ENCODE assay signal across 10 cellular contexts in genomic region chr12:48934312-48934706, GRCh38. TPM values are rescaled to one million over a fixed set of nuclear protein-coding genes. Genes with fewer than 3 reads are reported as not detected.
DNase-seq lines count a peak whose midpoint lies in the region; ATAC-seq and TF ChIP-seq lines count a peak whose summit lies in the region.
"Had no signal": no experiment of that assay in that cellular context is flagged by ENCODE, and none has a peak within 500 bp of the region (broad histone marks: within the 10 kb centered on the region; RNA-seq: fewer than 3 reads in every experiment).

No MANE protein-coding gene starts in this region.

- H3K56ac ChIP-seq in H9 (ENCODE audit: insufficient read length, low read depth, low read length), result no peak overlapping the region

- no peak overlapping the region for H2BK12ac ChIP-seq in H9 (ENCODE audit: insufficient read length, low read depth, low read length)

- H3K9me3 Mint-ChIP-seq in H9, result no peaks in the 10 kb centered on the region
- H3K9me3 Mint-ChIP-seq in activated T-helper 1 cell treated with anti-CD3 and anti-CD28 coated beads, Interleukin-12 subunit alpha, Interleukin-12 subunit beta, Interleukin-2, Interleukin-4 antibody, amounts not matched to agents 30 ng/mL and 10 ng/mL and 1 ng/mL, durations not matched to agents 14 hours and 24 hours and 36 hours, result no peaks in the 10 kb centered on the region

- H3K4me1 Mint-ChIP-seq in H9, result peaks cover 0 to 2% of the 10 kb centered on the region in 2 experiments; a peak in 2 of 4 replicates
- peaks cover 33% of the 10 kb centered on the region for H3K4me1 Mint-ChIP-seq in activated T-helper 1 cell treated with anti-CD3 and anti-CD28 coated beads, Interleukin-12 subunit alpha, Interleukin-12 subunit beta, Interleukin-2, Interleukin-4 antibody, amounts not matched to agents 30 ng/mL and 10 ng/mL and 1 ng/mL, durations not matched to agents 14 hours and 24 hours and 36 hours (ENCODE audit: low read depth)

- H4K5ac ChIP-seq in H9 (ENCODE audit: insufficient read length, low read depth, low read length), result no peak overlapping the region

- peak overlapping the region in 1 of 2 experiments; percentile 24; a peak in 1 of 5 replicates for H3K4me3 Mint-ChIP-seq in H9
- peak overlapping the region; percentile 51 for H3K4me3 Mint-ChIP-seq in activated T-helper 1 cell treated with anti-CD3 and anti-CD28 coated beads, Interleukin-12 subunit alpha, Interleukin-12 subunit beta, Interleukin-2, Interleukin-4 antibody, amounts not matched to agents 30 ng/mL and 10 ng/mL and 1 ng/mL, durations not matched to agents 14 hours and 24 hours and 36 hours

- H3K27me3 Mint-ChIP-seq in H9 (ENCODE audit: low read depth), result no peaks in the 10 kb centered on the region
- H3K27me3 Mint-ChIP-seq in activated T-helper 1 cell treated with anti-CD3 and anti-CD28 coated beads, Interleukin-12 subunit alpha, Interleukin-12 subunit beta, Interleukin-2, Interleukin-4 antibody, amounts not matched to agents 30 ng/mL and 10 ng/mL and 1 ng/mL, durations not matched to agents 14 hours and 24 hours and 36 hours (ENCODE audit: insufficient read depth), result no peaks in the 10 kb centered on the region

- H3K36me3 Mint-ChIP-seq in H9 (ENCODE audit: insufficient read depth in 1 of 3, low read depth in 3 of 3), result peaks cover 36 to 86% (median 78%) of the 10 kb centered on the region in 3 experiments
- peaks cover 39% of the 10 kb centered on the region for H3K36me3 Mint-ChIP-seq in activated T-helper 1 cell treated with anti-CD3 and anti-CD28 coated beads, Interleukin-12 subunit alpha, Interleukin-12 subunit beta, Interleukin-2, Interleukin-4 antibody, amounts not matched to agents 30 ng/mL and 10 ng/mL and 1 ng/mL, durations not matched to agents 14 hours and 24 hours and 36 hours (ENCODE audit: low read depth)

- DNase-seq in DMS53 (lab: John Stamatoyannopoulos, UW) (peak; percentile 24), DMS53 treated with DMSO at 0.1 percent for 48 hours (lab: John Stamatoyannopoulos, UW; ENCODE audit: unreplicated experiment) (no peak), H9 (no peak), NCI-H2081 treated with DMSO at 0.1 percent for 48 hours (lab: John Stamatoyannopoulos, UW) (no peak), NK-92 (lab: John Stamatoyannopoulos, UW; ENCODE audit: unreplicated experiment) (no peak)
- DNase-seq in activated T-helper 1 cell treated with anti-CD3 and anti-CD28 coated beads, Interleukin-12 subunit alpha, Interleukin-12 subunit beta, Interleukin-2, Interleukin-4 antibody, amounts not matched to agents 30 ng/mL and 10 ng/mL and 1 ng/mL, durations not matched to agents 14 hours and 24 hours and 36 hours (ENCODE audit: low spot score), result no peak
- DNase-seq: 8988T had no signal

- ATAC-seq in GM19324 (IDR thresholded peaks at IDR 0.05; ENCODE audit: low FRiP score, unreplicated experiment), result no peak

- H3K4me2 ChIP-seq in H9 (ENCODE audit: insufficient read depth, insufficient read length, low read length), result no peak overlapping the region

- H3K4me1 ChIP-seq in H9 (ENCODE audit: insufficient read depth, low read length) (no peaks in the 10 kb centered on the region), mucosa of rectum (ENCODE audit: control insufficient read depth in 2 of 2, insufficient read depth in 2 of 2, low read length in 2 of 2) (no peaks in the 10 kb centered on the region)

- H3K4me3 ChIP-seq in mucosa of rectum (ENCODE audit: low read length in 2 of 2), result no peak overlapping the region

- no peak overlapping the region for H2AK5ac ChIP-seq in H9 (ENCODE audit: insufficient read length, low read length)

- peak; percentile 62 for TF ChIP-seq CTCF in H9 (conservative IDR thresholded peaks at IDR 0.05)

- intact Hi-C loops in activated T-helper 1 cell treated with anti-CD3 and anti-CD28 coated beads, Interleukin-12 subunit alpha, Interleukin-12 subunit beta, Interleukin-2, Interleukin-4 antibody, amounts not matched to agents 30 ng/mL and 10 ng/mL and 1 ng/mL, durations not matched to agents 14 hours and 24 hours and 36 hours (cut with micrococcal nuclease), result loop anchor here (2.0 kb wide), 2 partner anchors 46 to 54 kb away; no protein-coding TSS in a partner anchor

- no peak overlapping the region for H2AFZ ChIP-seq in H9 (ENCODE audit: low read length)

- H4K91ac ChIP-seq in H9 (ENCODE audit: insufficient read length, low read depth, low read length), result no peak overlapping the region

- no CpG with 5 or more reads among the region's 1 CpG for WGBS in H9 (ENCODE audit: extremely low coverage, insufficient read length, low lambda C conversion rate)

- H3K9ac ChIP-seq in H9 (ENCODE audit: extremely low read depth, insufficient read length, low read length) (no peak overlapping the region), mucosa of rectum (ENCODE audit: low read depth in 1 of 2, low read length in 2 of 2) (no peak overlapping the region)

- no peak overlapping the region for H2BK120ac ChIP-seq in H9 (ENCODE audit: low read depth, low read length, poor library complexity, severe bottlenecking)

- H4K20me1 ChIP-seq in H9 (ENCODE audit: control insufficient read depth, insufficient read depth, insufficient read length), result no peaks in the 10 kb centered on the region

- H3K18ac ChIP-seq in H9 (ENCODE audit: insufficient read length, low read depth, low read length), result no peak overlapping the region

- H3K27me3 ChIP-seq in H9 (ENCODE audit: insufficient read depth, low read length) (no peaks in the 10 kb centered on the region), mucosa of rectum (ENCODE audit: control insufficient read depth in 2 of 2, insufficient read depth in 2 of 2, low read length in 2 of 2) (no peaks in the 10 kb centered on the region)

- H3K9me3 ChIP-seq in H9 (ENCODE audit: control insufficient read depth, low read depth, low read length) (no peaks in the 10 kb centered on the region), mucosa of rectum (ENCODE audit: control insufficient read depth in 2 of 2, low read length in 2 of 2) (no peaks in the 10 kb centered on the region)

- H3K27ac ChIP-seq in H9 (ENCODE audit: insufficient read length, low read depth, low read length) (no peak overlapping the region), mucosa of rectum (ENCODE audit: low read depth in 2 of 2, low read length in 2 of 2) (peak overlapping the region; percentile 17 to 18)

- H4K8ac ChIP-seq in H9 (replicated peaks; ENCODE audit: insufficient read length, low read depth, low read length), result no peak overlapping the region

- H3K23ac ChIP-seq in H9 (ENCODE audit: insufficient read length, low read depth, low read length), result no peak overlapping the region

- no peaks in the 10 kb centered on the region for H3K23me2 ChIP-seq in H9 (ENCODE audit: insufficient read length, low read depth, low read length, poor library complexity, severe bottlenecking)

- H2BK20ac ChIP-seq in H9 (ENCODE audit: low read depth, low read length, poor library complexity, severe bottlenecking), result no peak overlapping the region

- no peak overlapping the region for H2BK15ac ChIP-seq in H9 (ENCODE audit: low read depth, low read length)

- H2BK5ac ChIP-seq in H9 (ENCODE audit: insufficient read length, low read length), result no peak overlapping the region

- peaks cover 3% of the 10 kb centered on the region for H3K79me1 ChIP-seq in H9 (ENCODE audit: insufficient read depth, low read depth, low read length, poor library complexity, severe bottlenecking)

- no peak overlapping the region for H3T11ph ChIP-seq in H9 (ENCODE audit: low read length)

- no peaks in the 10 kb centered on the region for H3K79me2 ChIP-seq in H9 (ENCODE audit: insufficient read depth, low read length)

- H3K36me3 ChIP-seq in mucosa of rectum (ENCODE audit: control insufficient read depth in 2 of 2, insufficient read depth in 2 of 2, low read length in 2 of 2), result peaks cover 54 to 58% of the 10 kb centered on the region in 2 donors

- no peak overlapping the region for H3K4ac ChIP-seq in H9 (ENCODE audit: low read depth, low read length)

- no peak overlapping the region for H3K14ac ChIP-seq in H9 (ENCODE audit: insufficient read depth, low read length)

- H3K27ac Mint-ChIP-seq in H9, result no peak overlapping the region
- peak overlapping the region; percentile 74 for H3K27ac Mint-ChIP-seq in activated T-helper 1 cell treated with anti-CD3 and anti-CD28 coated beads, Interleukin-12 subunit alpha, Interleukin-12 subunit beta, Interleukin-2, Interleukin-4 antibody, amounts not matched to agents 30 ng/mL and 10 ng/mL and 1 ng/mL, durations not matched to agents 14 hours and 24 hours and 36 hours

RNA-seq across cellular contexts. Expression of gene FKBP11, which starts 9.0 kb away (rescaled TPM):
- 40.8 and 43.6 TPM in 2 replicates for total RNA-seq in H9 (2021)
- total RNA-seq in activated T-helper 1 cell treated with anti-CD3 and anti-CD28 coated beads, Interleukin-12 subunit alpha, Interleukin-12 subunit beta, Interleukin-2, Interleukin-4 antibody, amounts not matched to agents 30 ng/mL and 10 ng/mL and 1 ng/mL, durations not matched to agents 14 hours and 24 hours and 36 hours, result 62.7 and 67.9 TPM in 2 replicates

RNA-seq across cellular contexts. Expression of gene ARF3, which starts 23.0 kb away (rescaled TPM):
- total RNA-seq in H9 (2021), result 254 and 263 TPM in 2 replicates
- 116 and 117 TPM in 2 replicates for total RNA-seq in activated T-helper 1 cell treated with anti-CD3 and anti-CD28 coated beads, Interleukin-12 subunit alpha, Interleukin-12 subunit beta, Interleukin-2, Interleukin-4 antibody, amounts not matched to agents 30 ng/mL and 10 ng/mL and 1 ng/mL, durations not matched to agents 14 hours and 24 hours and 36 hours

RNA-seq across cellular contexts. Expression of gene WNT10B, which starts 37.2 kb away (rescaled TPM):
- 0.37 and 0.53 TPM in 2 replicates for total RNA-seq in H9 (2021)
- total RNA-seq in activated T-helper 1 cell treated with anti-CD3 and anti-CD28 coated beads, Interleukin-12 subunit alpha, Interleukin-12 subunit beta, Interleukin-2, Interleukin-4 antibody, amounts not matched to agents 30 ng/mL and 10 ng/mL and 1 ng/mL, durations not matched to agents 14 hours and 24 hours and 36 hours, result 0.13 and 0.37 TPM in 2 replicates

RNA-seq across cellular contexts. Expression of gene WNT1, which starts 43.8 kb away (rescaled TPM):
- total RNA-seq in H9 (2021), result not detected in 2 replicates
- 0.21 and 0.24 TPM in 2 replicates for total RNA-seq in activated T-helper 1 cell treated with anti-CD3 and anti-CD28 coated beads, Interleukin-12 subunit alpha, Interleukin-12 subunit beta, Interleukin-2, Interleukin-4 antibody, amounts not matched to agents 30 ng/mL and 10 ng/mL and 1 ng/mL, durations not matched to agents 14 hours and 24 hours and 36 hours
- total RNA-seq: urinary bladder had no signal
